Comparison of ENCODE assay signal across 8 cellular contexts in the genomic region with DNA sequence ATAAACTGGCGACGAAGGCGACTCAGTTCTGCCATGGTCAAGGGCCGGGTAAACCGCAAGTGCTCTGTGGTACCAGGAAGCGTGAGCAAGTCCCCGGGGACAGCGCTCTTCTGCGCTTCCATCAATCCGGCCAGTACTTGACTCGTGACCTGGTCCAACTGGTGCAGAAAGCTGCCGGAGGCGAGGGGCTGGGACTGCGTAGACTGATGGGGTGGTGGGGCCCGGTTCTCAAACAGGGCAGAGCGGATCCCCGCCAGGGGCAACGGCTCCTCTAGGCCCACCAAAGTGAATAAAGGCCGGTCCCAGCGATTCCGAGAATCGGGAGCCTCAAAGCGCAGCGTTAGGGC. TPM values are rescaled to one million over a fixed set of nuclear protein-coding genes. Genes with fewer than 3 reads are reported as not detected.
DNase-seq lines count a peak whose midpoint lies in the region; ATAC-seq and TF ChIP-seq lines count a peak whose summit lies in the region.

No MANE protein-coding gene starts in this region.

- CTCF ChIA-PET in activated CD4-positive, alpha-beta T cell treated with anti-CD3 and anti-CD28 coated beads for 36 hours (lab: Charles Lee), result interaction anchor here (1.4 kb wide), 1 partner anchor 16 kb away, joined by 3 read pairs; no protein-coding TSS in a partner anchor
- CTCF ChIA-PET in RWPE1 (lab: Yijun Ruan, JAX), result no interaction called here

- POLR2A ChIA-PET in activated CD4-positive, alpha-beta T cell treated with anti-CD3 and anti-CD28 coated beads for 36 hours (lab: Charles Lee), result interaction anchor here (0.6 to 0.9 kb wide), 2 partner anchors 51 to 336 kb away, joined by 3 to 4 read pairs; no protein-coding TSS in a partner anchor
- POLR2A ChIA-PET in RWPE1 (lab: Yijun Ruan, JAX; ENCODE audit: low non-redundant PET), result no interaction called here

- intact Hi-C loops in activated CD4-positive, alpha-beta T cell treated with anti-CD3 and anti-CD28 coated beads for 36 hours (cut with DNase I, micrococcal nuclease), result loop anchor here (1.0 to 10.0 kb wide), 11 partner anchors 24 to 1295 kb away; a partner anchor contains a TSS
- intact Hi-C loops in dendritic cell treated with granulocyte-macrophage colony-stimulating factor and Interleukin-4, amounts not matched to agents 40 ng/mL and 50 ng/mL, for 4 days (cut with micrococcal nuclease), result loop anchor here (1.0 kb wide), 1 partner anchor 23 kb away; a partner anchor contains a TSS

- H3K4me1 ChIP-seq in liver (ENCODE audit: control insufficient read depth in 4 of 4, insufficient read depth in 4 of 4, low read length in 3 of 4), result peaks cover 7 to 40% (median 31%) of the 10 kb centered on the region in 4 donors

- no peaks in the 10 kb centered on the region for H3K9me3 ChIP-seq in liver (ENCODE audit: control insufficient read depth in 4 of 4, low read length in 3 of 4)

- peaks cover 0 to 5% (median 1%) of the 10 kb centered on the region in 4 donors for H3K36me3 ChIP-seq in liver (ENCODE audit: control insufficient read depth in 4 of 4, insufficient read depth in 3 of 4, low read depth in 1 of 4, low read length in 3 of 4)

- H3K36me3 Mint-ChIP-seq in activated CD4-positive, alpha-beta T cell treated with anti-CD3 and anti-CD28 coated beads for 36 hours (ENCODE audit: low read depth), result peaks cover 36% of the 10 kb centered on the region
- H3K36me3 Mint-ChIP-seq in dendritic cell treated with granulocyte-macrophage colony-stimulating factor and Interleukin-4, amounts not matched to agents 40 ng/mL and 50 ng/mL, for 4 days (ENCODE audit: low read depth), result peaks cover 47% of the 10 kb centered on the region
- peaks cover 35% of the 10 kb centered on the region for H3K36me3 Mint-ChIP-seq in stimulated activated naive CD8-positive, alpha-beta T cell treated with anti-CD3 and anti-CD28 coated beads, Interleukin-15, Interleukin-2, amounts not matched to agents 100 ng/mL and 50 ng/mL, for 24 hours (ENCODE audit: low read depth)

- H3K27me3 ChIP-seq in liver (ENCODE audit: control insufficient read depth in 4 of 4, insufficient read depth in 4 of 4, low read length in 3 of 4), result no peaks in the 10 kb centered on the region

- peak; percentile 35 for DNase-seq in activated CD4-positive, alpha-beta T cell treated with anti-CD3 and anti-CD28 coated beads for 36 hours
- DNase-seq in activated CD4-positive, alpha-beta T cell treated with anti-CD3 and anti-CD28 coated beads, Interleukin-2, amount 50 U/mL, for 4 hours, result no peak
- no peak for DNase-seq in RWPE1 (ENCODE audit: low spot score)

- no peak for TF ChIP-seq CTCF in RWPE1 (conservative IDR thresholded peaks at IDR 0.05; ENCODE audit: low read depth)
- no peak for TF ChIP-seq CTCF in liver (IDR thresholded peaks at IDR 0.05; ENCODE audit: low read depth, low read length, missing input control)

- H3K27ac Mint-ChIP-seq in activated CD4-positive, alpha-beta T cell treated with anti-CD3 and anti-CD28 coated beads for 36 hours, result peak overlapping the region; percentile 93
- peak overlapping the region; percentile 97 for H3K27ac Mint-ChIP-seq in dendritic cell treated with granulocyte-macrophage colony-stimulating factor and Interleukin-4, amounts not matched to agents 40 ng/mL and 50 ng/mL, for 4 days
- peak overlapping the region; percentile 92 for H3K27ac Mint-ChIP-seq in stimulated activated naive CD8-positive, alpha-beta T cell treated with anti-CD3 and anti-CD28 coated beads, Interleukin-15, Interleukin-2, amounts not matched to agents 100 ng/mL and 50 ng/mL, for 24 hours

- WGBS in liver, result 4% methylated on average over 24 of the region's 24 CpGs

- TF ChIP-seq RAD21 in liver (IDR thresholded peaks at IDR 0.05), result no peak

- no peaks in the 10 kb centered on the region for H3K27me3 Mint-ChIP-seq in activated CD4-positive, alpha-beta T cell treated with anti-CD3 and anti-CD28 coated beads for 36 hours
- no peaks in the 10 kb centered on the region for H3K27me3 Mint-ChIP-seq in dendritic cell treated with granulocyte-macrophage colony-stimulating factor and Interleukin-4, amounts not matched to agents 40 ng/mL and 50 ng/mL, for 4 days
- no peaks in the 10 kb centered on the region for H3K27me3 Mint-ChIP-seq in stimulated activated naive CD8-positive, alpha-beta T cell treated with anti-CD3 and anti-CD28 coated beads, Interleukin-15, Interleukin-2, amounts not matched to agents 100 ng/mL and 50 ng/mL, for 24 hours

- peaks cover 32% of the 10 kb centered on the region for H3K4me1 Mint-ChIP-seq in activated CD4-positive, alpha-beta T cell treated with anti-CD3 and anti-CD28 coated beads for 36 hours
- peaks cover 26% of the 10 kb centered on the region for H3K4me1 Mint-ChIP-seq in dendritic cell treated with granulocyte-macrophage colony-stimulating factor and Interleukin-4, amounts not matched to agents 40 ng/mL and 50 ng/mL, for 4 days (ENCODE audit: low read depth)
- peaks cover 28% of the 10 kb centered on the region for H3K4me1 Mint-ChIP-seq in stimulated activated naive CD8-positive, alpha-beta T cell treated with anti-CD3 and anti-CD28 coated beads, Interleukin-15, Interleukin-2, amounts not matched to agents 100 ng/mL and 50 ng/mL, for 24 hours (ENCODE audit: low read depth)

- H3K4me3 ChIP-seq in liver (ENCODE audit: low read depth in 1 of 3, low read length in 3 of 3), result peak overlapping the region; percentile 82 to 99 (median 97)

- peak overlapping the region; percentile 26 to 82 for H3K9ac ChIP-seq in liver (ENCODE audit: low read depth in 1 of 2, low read length in 2 of 2)

- no peaks in the 10 kb centered on the region for H3K9me3 Mint-ChIP-seq in activated CD4-positive, alpha-beta T cell treated with anti-CD3 and anti-CD28 coated beads for 36 hours (ENCODE audit: low read depth)
- no peaks in the 10 kb centered on the region for H3K9me3 Mint-ChIP-seq in dendritic cell treated with granulocyte-macrophage colony-stimulating factor and Interleukin-4, amounts not matched to agents 40 ng/mL and 50 ng/mL, for 4 days
- no peaks in the 10 kb centered on the region for H3K9me3 Mint-ChIP-seq in stimulated activated naive CD8-positive, alpha-beta T cell treated with anti-CD3 and anti-CD28 coated beads, Interleukin-15, Interleukin-2, amounts not matched to agents 100 ng/mL and 50 ng/mL, for 24 hours

- H3K27ac ChIP-seq in RWPE1 (peak overlapping the region; percentile 83), liver (ENCODE audit: low read depth in 1 of 2, low read length in 2 of 2) (peak overlapping the region; percentile 90 to 92)

- ATAC-seq in activated CD4-positive, alpha-beta T cell treated with anti-CD3 and anti-CD28 coated beads for 36 hours, result peak; percentile 14
- ATAC-seq in HG02763 (IDR thresholded peaks at IDR 0.05; ENCODE audit: unreplicated experiment), result peak; percentile 39
- no peak for ATAC-seq in GM18873 (IDR thresholded peaks at IDR 0.05; ENCODE audit: low FRiP score, unreplicated experiment)

- H3K4me3 Mint-ChIP-seq in activated CD4-positive, alpha-beta T cell treated with anti-CD3 and anti-CD28 coated beads for 36 hours, result peak overlapping the region; percentile 91
- H3K4me3 Mint-ChIP-seq in dendritic cell treated with granulocyte-macrophage colony-stimulating factor and Interleukin-4, amounts not matched to agents 40 ng/mL and 50 ng/mL, for 4 days, result peak overlapping the region; percentile 93
- peak overlapping the region; percentile 92 for H3K4me3 Mint-ChIP-seq in stimulated activated naive CD8-positive, alpha-beta T cell treated with anti-CD3 and anti-CD28 coated beads, Interleukin-15, Interleukin-2, amounts not matched to agents 100 ng/mL and 50 ng/mL, for 24 hours

TF ChIP-seq in liver, 16 proteins besides CTCF, POLR2A, EP300 and RAD21 (continues in another document):
- TF ChIP-seq HNF4G (IDR thresholded peaks at IDR 0.05) (no peak), JUND (IDR thresholded peaks at IDR 0.05) (no peak), HNF4A (conservative IDR thresholded peaks at IDR 0.05) (no peak), RXRA (IDR thresholded peaks at IDR 0.05) (no peak), TAF1 (conservative IDR thresholded peaks at IDR 0.05) (no peak), EGR1 (IDR thresholded peaks at IDR 0.05; ENCODE audit: low read depth in 2 of 2) (no peak)
- TF ChIP-seq, protein P1, sequence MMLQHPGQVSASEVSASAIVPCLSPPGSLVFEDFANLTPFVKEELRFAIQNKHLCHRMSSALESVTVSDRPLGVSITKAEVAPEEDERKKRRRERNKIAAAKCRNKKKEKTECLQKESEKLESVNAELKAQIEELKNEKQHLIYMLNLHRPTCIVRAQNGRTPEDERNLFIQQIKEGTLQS (IDR thresholded peaks at IDR 0.05), result no peak

RNA-seq across cellular contexts. Expression of a gene that starts 0.9 kb away (rescaled TPM):
- 10 to 100 TPM in 1 of 2 experiments, 1 to 10 TPM in 1; 7.6 to 12.3 TPM for total RNA-seq in activated CD4-positive, alpha-beta T cell treated with anti-CD3 and anti-CD28 coated beads for 36 hours
- total RNA-seq in liver, result 1 to 10 TPM; 6.0 to 7.7 TPM
- 1 to 10 TPM; 4.1 to 5.5 TPM for polyA plus RNA-seq in liver

RNA-seq across cellular contexts. Expression of a gene that starts 22.2 kb away (rescaled TPM):
- 10 to 100 TPM; 21.9 to 31.5 TPM for total RNA-seq in activated CD4-positive, alpha-beta T cell treated with anti-CD3 and anti-CD28 coated beads for 36 hours
- total RNA-seq in liver, result 10 to 100 TPM; 17.5 to 22.3 TPM
- 10 to 100 TPM; 19.1 to 35.8 TPM for polyA plus RNA-seq in liver

RNA-seq across cellular contexts. Expression of a gene that starts 23.3 kb away (rescaled TPM):
- 10 to 100 TPM; 33.8 to 37.8 TPM for total RNA-seq in activated CD4-positive, alpha-beta T cell treated with anti-CD3 and anti-CD28 coated beads for 36 hours
- total RNA-seq in liver, result 10 to 100 TPM; 17.2 to 19.7 TPM
- polyA plus RNA-seq in liver, result 10 to 100 TPM; 13.4 to 33.3 TPM

RNA-seq across cellular contexts. Expression of a gene that starts 42.3 kb away (rescaled TPM):
- under 1 TPM; 0.07 to 0.11 TPM for total RNA-seq in activated CD4-positive, alpha-beta T cell treated with anti-CD3 and anti-CD28 coated beads for 36 hours
- total RNA-seq in liver, result 1 to 10 TPM in 1 of 2 donors, under 1 TPM in 1; 0.17 to 5.4 TPM
- under 1 TPM; 0.22 to 0.43 TPM for polyA plus RNA-seq in liver
